ENCODE assay signal across 6 cellular contexts in genomic region chr12:56103066-56103711, GRCh38. TPM values are rescaled to one million over a fixed set of nuclear protein-coding genes. Genes with fewer than 3 reads are reported as not detected.
DNase-seq lines count a peak whose midpoint lies in the region; ATAC-seq and TF ChIP-seq lines count a peak whose summit lies in the region.

No MANE protein-coding gene starts in this region.

- no peaks in the 10 kb centered on the region for H3K27me3 ChIP-seq in suprapubic skin

- H3K9me3 Mint-ChIP-seq in activated CD4-positive, alpha-beta T cell treated with anti-CD3 and anti-CD28 coated beads for 36 hours (ENCODE audit: low read depth) = no peaks in the 10 kb centered on the region

- 43% methylated on average over 6 of the region's 6 CpGs for WGBS in suprapubic skin

- intact Hi-C loops in activated CD4-positive, alpha-beta T cell treated with anti-CD3 and anti-CD28 coated beads for 36 hours (cut with DNase I, micrococcal nuclease) = loop anchor here (2.0 to 5.0 kb wide), 3 partner anchors 176 to 529 kb away; partner anchors contain the start of genes BAZ2A (in 1 of the 2) and PYM1 (in 1 of the 2)

- peak overlapping the region; percentile 100 for H3K4me3 Mint-ChIP-seq in activated CD4-positive, alpha-beta T cell treated with anti-CD3 and anti-CD28 coated beads for 36 hours

- peaks cover 43% of the 10 kb centered on the region for H3K4me1 Mint-ChIP-seq in activated CD4-positive, alpha-beta T cell treated with anti-CD3 and anti-CD28 coated beads for 36 hours

- TF ChIP-seq POLR2A in suprapubic skin (IDR thresholded peaks at IDR 0.05) = no peak

- DNase-seq in activated CD4-positive, alpha-beta T cell treated with anti-CD3 and anti-CD28 coated beads for 36 hours = no peak
- no peak for DNase-seq in activated CD4-positive, alpha-beta T cell treated with anti-CD3 and anti-CD28 coated beads for 4 hours
- DNase-seq in epithelial cell of prostate (ENCODE audit: low read depth, low spot score) = no peak
- no peak for DNase-seq in suprapubic skin (ENCODE audit: low spot score in 2 of 2)
- DNase-seq in DMS 273 treated with DMSO at 0.1 percent for 48 hours (lab: John Stamatoyannopoulos, UW) = no peak
- no peak for DNase-seq in stimulated activated CD4-positive, alpha-beta T cell treated with anti-CD3 and anti-CD28 coated beads, Interleukin-4, amount 100 ng/mL, for 24 hours

- H3K27ac ChIP-seq in epithelial cell of prostate = peak overlapping the region; percentile 72
- H3K27ac ChIP-seq in suprapubic skin = peak overlapping the region; percentile 93

- H3K4me3 ChIP-seq in suprapubic skin = peak overlapping the region; percentile 85

- CTCF ChIA-PET in activated CD4-positive, alpha-beta T cell treated with anti-CD3 and anti-CD28 coated beads for 36 hours (lab: Charles Lee) = interaction anchor here (0.9 to 3.4 kb wide), 7 partner anchors 14 to 365 kb away, joined by 3 to 47 read pairs (median 13); partner anchors contain the start of genes ERBB3, RPL41, SUOX and ZC3H10

- H3K4me1 ChIP-seq in suprapubic skin = peaks cover 34% of the 10 kb centered on the region

- no peak for TF ChIP-seq EP300 in suprapubic skin (IDR thresholded peaks at IDR 0.05)

- POLR2A ChIA-PET in activated CD4-positive, alpha-beta T cell treated with anti-CD3 and anti-CD28 coated beads for 36 hours (lab: Charles Lee) = interaction anchor here (0.6 to 3.0 kb wide), 6 partner anchors 13 to 106 kb away, joined by 3 to 76 read pairs (median 10); partner anchors contain the start of genes ESYT1, RPL41, SUOX and ZC3H10

- peaks cover 37% of the 10 kb centered on the region for H3K36me3 ChIP-seq in suprapubic skin

- H3K27me3 Mint-ChIP-seq in activated CD4-positive, alpha-beta T cell treated with anti-CD3 and anti-CD28 coated beads for 36 hours = no peaks in the 10 kb centered on the region

- H3K27ac Mint-ChIP-seq in activated CD4-positive, alpha-beta T cell treated with anti-CD3 and anti-CD28 coated beads for 36 hours = peak overlapping the region; percentile 100

- H3K9me3 ChIP-seq in suprapubic skin = no peaks in the 10 kb centered on the region

- no peak for TF ChIP-seq CTCF in suprapubic skin (IDR thresholded peaks at IDR 0.05)

- no peak for ATAC-seq in activated CD4-positive, alpha-beta T cell treated with anti-CD3 and anti-CD28 coated beads for 36 hours

- peaks cover 37% of the 10 kb centered on the region for H3K36me3 Mint-ChIP-seq in activated CD4-positive, alpha-beta T cell treated with anti-CD3 and anti-CD28 coated beads for 36 hours (ENCODE audit: low read depth)

RNA-seq across cellular contexts. Expression of gene PA2G4, which starts 1.2 kb away (rescaled TPM):
- total RNA-seq in activated CD4-positive, alpha-beta T cell treated with anti-CD3 and anti-CD28 coated beads for 36 hours = 100 to 1,000 TPM; 446 to 695 TPM
- total RNA-seq in suprapubic skin = 100 to 1,000 TPM; 103 to 153 (median 117) TPM

RNA-seq across cellular contexts. Expression of gene RPL41, which starts 13.2 kb away (rescaled TPM):
- total RNA-seq in activated CD4-positive, alpha-beta T cell treated with anti-CD3 and anti-CD28 coated beads for 36 hours = 1,000 to 10,000 TPM; 5,101 to 9,949 TPM
- 1,000 to 10,000 TPM; 2,523 to 6,346 (median 5,689) TPM for total RNA-seq in suprapubic skin

RNA-seq across cellular contexts. Expression of gene ZC3H10, which starts 14.9 kb away (rescaled TPM):
- 1 to 10 TPM; 6.4 to 6.5 TPM for total RNA-seq in activated CD4-positive, alpha-beta T cell treated with anti-CD3 and anti-CD28 coated beads for 36 hours
- total RNA-seq in suprapubic skin = 1 to 10 TPM; 2.1 to 5.6 (median 3.4) TPM

RNA-seq across cellular contexts. Expression of gene ERBB3, which starts 23.2 kb away (rescaled TPM):
- total RNA-seq in activated CD4-positive, alpha-beta T cell treated with anti-CD3 and anti-CD28 coated beads for 36 hours = under 1 TPM; 0.32 to 0.57 TPM
- total RNA-seq in suprapubic skin = 100 to 1,000 TPM; 147 to 226 (median 181) TPM

RNA-seq across cellular contexts. Expression of gene ESYT1, which starts 24.9 kb away (rescaled TPM):
- 100 to 1,000 TPM; 132 to 160 TPM for total RNA-seq in activated CD4-positive, alpha-beta T cell treated with anti-CD3 and anti-CD28 coated beads for 36 hours
- 100 to 1,000 TPM in 2 of 4 donors, 10 to 100 TPM in 2; 73.1 to 128 (median 103) TPM for total RNA-seq in suprapubic skin
